1 cellular context compared by ENCODE assay signal in genomic region chr15:96330450-96331140, GRCh38.
TF ChIP-seq lines count a peak whose summit lies in the region.

Gene NR2F2, plus strand, starts transcription at chr15:96330700. Its CDS starts 1,406 bp downstream, at chr15:96332106.

TF ChIP-seq in GM23338, 12 proteins besides CTCF, POLR2A, EP300 and RAD21 (continued from another document):
- TF ChIP-seq REST (IDR thresholded peaks at IDR 0.05; ENCODE audit: unreplicated experiment) (no peak), JUNB (IDR thresholded peaks at IDR 0.05; ENCODE audit: unreplicated experiment) (no peak), EZH2 (IDR thresholded peaks at IDR 0.05; ENCODE audit: low read depth, unreplicated experiment) (peak; percentile 99)
TF ChIP-seq in GM23338: peak in this region for 2.
